In genomic region chr1:66929691-66929998, GRCh38 we compare ENCODE assay signal across 8 cellular contexts. TPM values are rescaled to one million over a fixed set of nuclear protein-coding genes. Genes with fewer than 3 reads are reported as not detected.
DNase-seq lines count a peak whose midpoint lies in the region; ATAC-seq and TF ChIP-seq lines count a peak whose summit lies in the region.

No MANE protein-coding gene starts in this region.

- 8% methylated on average over 9 of the region's 9 CpGs for WGBS in tibial nerve, 2 donors

- no peaks in the 10 kb centered on the region for H3K27me3 ChIP-seq in lower lobe of right lung (ENCODE audit: low read depth)
- no peaks in the 10 kb centered on the region for H3K27me3 ChIP-seq in tibial nerve

- TF ChIP-seq POLR2A in tibial nerve (IDR thresholded peaks at IDR 0.05): no peak

- CTCF ChIA-PET in activated naive CD4-positive, alpha-beta T cell treated with anti-CD3 and anti-CD28 coated beads for 36 hours (lab: Charles Lee): interaction anchor here (1.6 kb wide), 1 partner anchor 12 kb away, joined by 4 read pairs; no protein-coding TSS in a partner anchor

- H3K36me3 ChIP-seq in lower lobe of right lung: no peaks in the 10 kb centered on the region
- H3K36me3 ChIP-seq in tibial nerve: no peaks in the 10 kb centered on the region

- H3K27ac ChIP-seq in lower lobe of right lung (peak overlapping the region; percentile 93), tibial nerve (peak overlapping the region; percentile 85 to 99 (median 95))

- H3K27me3 Mint-ChIP-seq in activated naive CD4-positive, alpha-beta T cell treated with anti-CD3 and anti-CD28 coated beads for 36 hours (ENCODE audit: low read depth): no peaks in the 10 kb centered on the region

- H3K36me3 Mint-ChIP-seq in activated naive CD4-positive, alpha-beta T cell treated with anti-CD3 and anti-CD28 coated beads for 36 hours (ENCODE audit: low read depth): peaks cover 18% of the 10 kb centered on the region

- peak overlapping the region; percentile 84 for H3K4me3 Mint-ChIP-seq in activated naive CD4-positive, alpha-beta T cell treated with anti-CD3 and anti-CD28 coated beads for 36 hours

- H3K4me1 ChIP-seq in lower lobe of right lung: peaks cover 52% of the 10 kb centered on the region
- peaks cover 0 to 72% (median 20%) of the 10 kb centered on the region in 4 donors for H3K4me1 ChIP-seq in tibial nerve

- H3K4me1 Mint-ChIP-seq in activated naive CD4-positive, alpha-beta T cell treated with anti-CD3 and anti-CD28 coated beads for 36 hours (ENCODE audit: low read depth): peaks cover 46% of the 10 kb centered on the region

- no peak for TF ChIP-seq CTCF in astrocyte of the spinal cord (IDR thresholded peaks at IDR 0.05; ENCODE audit: low read depth, low read length)
- no peak for TF ChIP-seq CTCF in lower lobe of right lung (IDR thresholded peaks at IDR 0.05)
- no peak for TF ChIP-seq CTCF in tibial nerve (IDR thresholded peaks at IDR 0.05)

- H3K9me3 ChIP-seq in lower lobe of right lung (no peaks in the 10 kb centered on the region), tibial nerve (no peaks in the 10 kb centered on the region)

- no peak for TF ChIP-seq EP300 in tibial nerve (IDR thresholded peaks at IDR 0.05)

- H3K9me3 Mint-ChIP-seq in activated naive CD4-positive, alpha-beta T cell treated with anti-CD3 and anti-CD28 coated beads for 36 hours: no peaks in the 10 kb centered on the region

- H3K27ac Mint-ChIP-seq in activated naive CD4-positive, alpha-beta T cell treated with anti-CD3 and anti-CD28 coated beads for 36 hours: peak overlapping the region; percentile 92

- no peak for DNase-seq in activated naive CD4-positive, alpha-beta T cell treated with anti-CD3 and anti-CD28 coated beads for 36 hours
- DNase-seq in activated naive CD4-positive, alpha-beta T cell treated with Interleukin-2 at 50 U/mL for 16 hours: no peak
- DNase-seq in astrocyte of the spinal cord (ENCODE audit: low read depth, low spot score): no peak
- DNase-seq in lower lobe of right lung: no peak
- DNase-seq in tibial nerve (ENCODE audit: low spot score in 2 of 2): no peak
- DNase-seq in stimulated activated CD4-positive, alpha-beta T cell treated with anti-CD3 and anti-CD28 coated beads, Interleukin-4, amount 100 ng/mL, for 4 hours: no peak
- DNase-seq in NAMALWA (ENCODE audit: low spot score): no peak
- DNase-seq in NCI-H1105 (lab: John Stamatoyannopoulos, UW): no peak

- peak overlapping the region; percentile 38 for H3K4me3 ChIP-seq in astrocyte of the spinal cord (ENCODE audit: low read depth, low read length)
- peak overlapping the region; percentile 76 for H3K4me3 ChIP-seq in lower lobe of right lung
- H3K4me3 ChIP-seq in tibial nerve: peak overlapping the region; percentile 43 to 97 (median 67)

- intact Hi-C loops in activated naive CD4-positive, alpha-beta T cell treated with anti-CD3 and anti-CD28 coated beads for 36 hours (cut with micrococcal nuclease): loop anchor here (5.0 to 10.0 kb wide), 2 partner anchors 495 to 1507 kb away; partner anchors contain the start of genes LEPR and LEPROT
- intact Hi-C loops in lower lobe of right lung (cut with DNase I): no loop called here

- in situ Hi-C loops in astrocyte of the spinal cord (cut with HindIII; ENCODE audit: low sequenced_read_pairs): no loop called here

- no peak for ATAC-seq in lower lobe of right lung

RNA-seq across cellular contexts. Expression of gene MIER1, which starts 4.9 kb away (rescaled TPM):
- total RNA-seq in activated naive CD4-positive, alpha-beta T cell treated with anti-CD3 and anti-CD28 coated beads for 36 hours: 10 to 100 TPM; 56.5 to 58.3 TPM
- total RNA-seq in lower lobe of right lung: 44.0 TPM
- total RNA-seq in tibial nerve: 10 to 100 TPM; 25.5 to 43.5 (median 40.1) TPM

RNA-seq across cellular contexts. Expression of gene DNAI4, which starts 5.0 kb away (rescaled TPM):
- 1 to 10 TPM in 1 of 2 experiments, under 1 TPM in 1; 0.83 to 1.5 TPM for total RNA-seq in activated naive CD4-positive, alpha-beta T cell treated with anti-CD3 and anti-CD28 coated beads for 36 hours
- total RNA-seq in lower lobe of right lung (19.9 TPM), tibial nerve (10 to 100 TPM; 13.5 to 23.6 (median 17.2) TPM)
